15 cellular contexts compared by ENCODE assay signal in genomic region chr7:55100962-55101327, GRCh38.
DNase-seq lines count a peak whose midpoint lies in the region; ATAC-seq, FAIRE-seq and TF ChIP-seq lines count a peak whose summit lies in the region.
"Had no signal": no experiment of that assay in that cellular context is flagged by ENCODE, and none has a peak within 500 bp of the region (broad histone marks: within the 10 kb centered on the region; RNA-seq: fewer than 3 reads in every experiment).

No MANE protein-coding gene starts in this region.

- H3K9me3 Mint-ChIP-seq in Caco-2 (ENCODE audit: unreplicated experiment) = no peaks in the 10 kb centered on the region
- H3K9me3 Mint-ChIP-seq: activated CD4-positive, alpha-beta T cell treated with anti-CD3 and anti-CD28 coated beads, Interleukin-2, amount 10 ng/mL, durations not matched to agents 24 days and 14 days; activated naive CD4-positive, alpha-beta T cell treated with anti-CD3 and anti-CD28 coated beads, Interleukin-2, amount 50 U/mL, for 24 hours; natural killer cell; stimulated activated memory B cell treated with anti-CD40 and anti-IgM and Interleukin-4, amounts not matched to agents 10 μg/mL and 1 μg/mL and 100 μg/mL, for 72 hours had no signal

- H3K4me1 ChIP-seq in Caco-2 (no peaks in the 10 kb centered on the region), left lung (peaks cover 13 to 15% of the 10 kb centered on the region in 2 donors), stomach smooth muscle (ENCODE audit: control insufficient read depth, insufficient read depth, low read length) (peaks cover 33% of the 10 kb centered on the region)
- H3K4me1 ChIP-seq: HAP-1 had no signal

- FAIRE-seq in GM12892 (lab: Jason Lieb, UNC) = no peak
- FAIRE-seq: GM12878, K562 had no signal

- TF ChIP-seq POLR2A in GM12892 (IDR thresholded peaks at IDR 0.05; ENCODE audit: low read depth, low read length) = no peak

- ATAC-seq in left lung = peak; percentile 15
- no peak for ATAC-seq in HG03108 (IDR thresholded peaks at IDR 0.05; ENCODE audit: unreplicated experiment)
- ATAC-seq: K562; natural killer cell; stimulated activated memory B cell treated with anti-CD40 and anti-IgM and Interleukin-4, amounts not matched to agents 10 μg/mL and 1 μg/mL and 100 μg/mL, for 72 hours had no signal

- CTCF ChIA-PET in Caco-2 (lab: Charles Lee) = no interaction called here

- H3K27ac ChIP-seq in left lung (no peak overlapping the region), stomach smooth muscle (ENCODE audit: low read length) (peak overlapping the region; percentile 31)

- no peaks in the 10 kb centered on the region for H3K27me3 Mint-ChIP-seq in Caco-2 (ENCODE audit: insufficient read depth, unreplicated experiment)

- peaks cover 4% of the 10 kb centered on the region for H3K36me3 Mint-ChIP-seq in Caco-2 (ENCODE audit: insufficient read depth, unreplicated experiment)
- H3K36me3 Mint-ChIP-seq: activated naive CD4-positive, alpha-beta T cell treated with anti-CD3 and anti-CD28 coated beads, Interleukin-2, amount 50 U/mL, for 24 hours; natural killer cell; stimulated activated memory B cell treated with anti-CD40 and anti-IgM and Interleukin-4, amounts not matched to agents 10 μg/mL and 1 μg/mL and 100 μg/mL, for 72 hours had no signal

- H3K9ac ChIP-seq in stomach smooth muscle (ENCODE audit: low read length in 2 of 2) = no peak overlapping the region

- POLR2A ChIA-PET in Caco-2 (lab: Charles Lee) = no interaction called here

- DNase-seq in Caco-2 = no peak
- peak; percentile 85 for DNase-seq in epithelial cell of esophagus (ENCODE audit: low read depth)
- DNase-seq in left lung = no peak
- DNase-seq in GM12892 (ENCODE audit: insufficient read length) = no peak
- DNase-seq in AML-193 (lab: John Stamatoyannopoulos, UW) = no peak
- no peak for DNase-seq in activated CD4-positive, CD25-positive, alpha-beta regulatory T cell treated with anti-CD3 and anti-CD28 coated beads, Interleukin-2, amount 50 U/mL, for 72 hours
- DNase-seq: activated CD4-positive, alpha-beta T cell treated with anti-CD3 and anti-CD28 coated beads, Interleukin-2, amount 10 ng/mL, durations not matched to agents 24 days and 14 days; natural killer cell had no signal

- peaks cover 8% of the 10 kb centered on the region for H3K4me1 Mint-ChIP-seq in Caco-2 (ENCODE audit: low read depth, unreplicated experiment)
- H3K4me1 Mint-ChIP-seq: stimulated activated memory B cell treated with anti-CD40 and anti-IgM and Interleukin-4, amounts not matched to agents 10 μg/mL and 1 μg/mL and 100 μg/mL, for 72 hours had no signal

- H3K4me3 Mint-ChIP-seq in Caco-2 (ENCODE audit: unreplicated experiment) = no peak overlapping the region
- H3K4me3 Mint-ChIP-seq: activated CD4-positive, alpha-beta T cell treated with anti-CD3 and anti-CD28 coated beads, Interleukin-2, amount 10 ng/mL, durations not matched to agents 24 days and 14 days; activated naive CD4-positive, alpha-beta T cell treated with anti-CD3 and anti-CD28 coated beads, Interleukin-2, amount 50 U/mL, for 24 hours; natural killer cell; stimulated activated memory B cell treated with anti-CD40 and anti-IgM and Interleukin-4, amounts not matched to agents 10 μg/mL and 1 μg/mL and 100 μg/mL, for 72 hours had no signal

- intact Hi-C loops in Caco-2 (cut with micrococcal nuclease; ENCODE audit: unreplicated experiment) = no loop called here
- intact Hi-C loops in left lung (cut with DNase I) = no loop called here

- no peaks in the 10 kb centered on the region for H3K36me3 ChIP-seq in Caco-2 (ENCODE audit: control insufficient read depth, insufficient read depth, low read length)
- H3K36me3 ChIP-seq in left lung = no peaks in the 10 kb centered on the region
- H3K36me3 ChIP-seq in stomach smooth muscle (ENCODE audit: control insufficient read depth in 2 of 2, insufficient read depth in 2 of 2, low read length in 2 of 2) = no peaks in the 10 kb centered on the region
- H3K36me3 ChIP-seq: HAP-1 had no signal

- no peaks in the 10 kb centered on the region for H3K9me3 ChIP-seq in Caco-2
- no peaks in the 10 kb centered on the region for H3K9me3 ChIP-seq in left lung
- no peaks in the 10 kb centered on the region for H3K9me3 ChIP-seq in stomach smooth muscle (ENCODE audit: control insufficient read depth in 2 of 2, low read length in 2 of 2)
- H3K9me3 ChIP-seq: HAP-1 had no signal

- TF ChIP-seq CTCF in Caco-2 (IDR thresholded peaks at IDR 0.05; ENCODE audit: insufficient read depth in 1 of 2, low read depth in 1 of 2, low read length in 1 of 2, severe bottlenecking in 1 of 2, unreplicated experiment in 1 of 2) = no peak
- no peak for TF ChIP-seq CTCF in epithelial cell of esophagus (IDR thresholded peaks at IDR 0.05; ENCODE audit: insufficient read depth, low read depth, low read length, missing control alignments)
- no peak for TF ChIP-seq CTCF in left lung (IDR thresholded peaks at IDR 0.05)

- H3K4me3 ChIP-seq in Caco-2 (ENCODE audit: low read depth, low read length) = no peak overlapping the region
- H3K4me3 ChIP-seq in epithelial cell of esophagus (ENCODE audit: low read length) = no peak overlapping the region
- no peak overlapping the region for H3K4me3 ChIP-seq in left lung
- peak overlapping the region in 1 of 2 donors; percentile 44 for H3K4me3 ChIP-seq in stomach smooth muscle (ENCODE audit: low read length in 2 of 2)
- H3K4me3 ChIP-seq: GM12878, HAP-1, K562 had no signal

- H3K27me3 ChIP-seq in Caco-2 (replicated peaks; ENCODE audit: control insufficient read depth, insufficient read depth, low read length) = no peaks in the 10 kb centered on the region
- no peaks in the 10 kb centered on the region for H3K27me3 ChIP-seq in left lung
- H3K27me3 ChIP-seq in stomach smooth muscle (ENCODE audit: control insufficient read depth in 1 of 2, insufficient read depth in 2 of 2, low read length in 2 of 2) = no peaks in the 10 kb centered on the region

- H3K27ac Mint-ChIP-seq in Caco-2 (ENCODE audit: unreplicated experiment) = peak overlapping the region; percentile 17
- H3K27ac Mint-ChIP-seq: activated CD4-positive, alpha-beta T cell treated with anti-CD3 and anti-CD28 coated beads, Interleukin-2, amount 10 ng/mL, durations not matched to agents 24 days and 14 days; activated naive CD4-positive, alpha-beta T cell treated with anti-CD3 and anti-CD28 coated beads, Interleukin-2, amount 50 U/mL, for 24 hours; natural killer cell; stimulated activated memory B cell treated with anti-CD40 and anti-IgM and Interleukin-4, amounts not matched to agents 10 μg/mL and 1 μg/mL and 100 μg/mL, for 72 hours had no signal

- BruUV-seq in Caco-2 (replicated peaks; lab: Mats Ljungman, UMichigan) = no TSS peak
